1 cellular context compared by ENCODE assay signal in the genomic region with DNA sequence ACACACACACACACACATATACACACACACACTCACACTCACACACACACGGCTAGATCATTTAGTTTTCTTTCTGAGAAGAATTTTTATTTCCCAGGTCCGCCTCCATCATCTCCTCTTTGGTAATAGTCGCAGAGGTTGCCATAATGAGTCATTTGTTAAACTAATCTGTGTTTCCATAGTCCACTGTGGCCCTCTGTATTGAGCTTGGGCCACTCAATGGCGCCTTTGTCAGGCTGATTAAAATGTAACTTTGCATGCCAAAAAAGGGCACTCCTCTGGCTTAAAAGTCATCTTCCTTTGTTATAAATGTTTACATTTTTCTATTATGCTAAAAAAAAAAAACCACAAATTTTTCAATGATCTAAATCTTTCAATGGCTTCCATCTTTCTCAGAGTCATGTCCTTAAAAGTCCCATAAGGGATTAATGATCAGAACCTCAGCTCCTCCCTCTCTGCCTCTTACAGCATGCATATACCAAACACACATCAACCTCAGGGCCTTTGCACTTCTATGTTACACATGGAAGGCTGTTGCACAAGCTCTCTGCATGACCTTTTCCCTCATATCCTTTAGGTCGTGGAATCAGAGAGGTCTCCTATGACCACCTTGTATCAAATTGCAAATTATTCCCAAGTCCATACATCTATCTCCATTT.
TF ChIP-seq lines count a peak whose summit lies in the region.

No MANE protein-coding gene starts in this region.

TF ChIP-seq in HepG2, 621 proteins besides CTCF, POLR2A, EP300 and RAD21 (continued from another document and continues in another):
- TF ChIP-seq SALL1 (CRISPR knock-in tag; IDR thresholded peaks at IDR 0.05) (peak; percentile 34; the same call in 1 of the 2 replicates), ZNF274 (CRISPR knock-in tag; IDR thresholded peaks at IDR 0.05) (no peak), TARDBP (CRISPR knock-in tag; IDR thresholded peaks at IDR 0.05) (0 out of 2 replicates have a peak, but pooled peaks have one; percentile 26), ZNF282 (IDR thresholded peaks at IDR 0.05; ENCODE audit: partially characterized antibody) (no peak), TCF7 (IDR thresholded peaks at IDR 0.05; ENCODE audit: low read depth) (peak; percentile 31), ZBTB38 (CRISPR knock-in tag; IDR thresholded peaks at IDR 0.05) (no peak), ZNF777 (CRISPR knock-in tag; IDR thresholded peaks at IDR 0.05) (no peak), NFKB2 (CRISPR knock-in tag; IDR thresholded peaks at IDR 0.05; ENCODE audit: borderline replicate concordance) (no peak), ZNF530 (CRISPR knock-in tag; IDR thresholded peaks at IDR 0.05; ENCODE audit: low read depth) (no peak), DPF2 (CRISPR knock-in tag; IDR thresholded peaks at IDR 0.05; ENCODE audit: borderline replicate concordance, low read depth) (peak; percentile 39; the same call in 1 of the 2 replicates), ZFP36L2 (CRISPR knock-in tag; IDR thresholded peaks at IDR 0.05) (no peak), SRY (CRISPR knock-in tag; IDR thresholded peaks at IDR 0.05) (no peak), ZNF546 (CRISPR knock-in tag; conservative IDR thresholded peaks at IDR 0.05) (no peak), ZBTB8A (CRISPR knock-in tag; IDR thresholded peaks at IDR 0.05; ENCODE audit: borderline replicate concordance, low read depth) (no peak), NFE2L1 (CRISPR knock-in tag; IDR thresholded peaks at IDR 0.05; ENCODE audit: borderline replicate concordance) (no peak), ZNF670 (CRISPR knock-in tag; IDR thresholded peaks at IDR 0.05; ENCODE audit: borderline replicate concordance) (0 out of 2 replicates have a peak, but pooled peaks have one; percentile 5), RARA (CRISPR knock-in tag; IDR thresholded peaks at IDR 0.05) (peak; percentile 32), FOXK2 (IDR thresholded peaks at IDR 0.05) (no peak), NR2F6 (IDR thresholded peaks at IDR 0.05) (peak; percentile 68; the same call in 1 of the 2 replicates), NR2F6 (CRISPR knock-in tag; IDR thresholded peaks at IDR 0.05) (0 out of 2 replicates have a peak, but pooled peaks have one; percentile 56), ZNF446 (CRISPR knock-in tag; IDR thresholded peaks at IDR 0.05) (no peak), ZNF674 (CRISPR knock-in tag; IDR thresholded peaks at IDR 0.05; ENCODE audit: low read depth) (no peak), ZNF790 (CRISPR knock-in tag; IDR thresholded peaks at IDR 0.05; ENCODE audit: borderline replicate concordance) (no peak), SSRP1 (CRISPR knock-in tag; IDR thresholded peaks at IDR 0.05) (no peak), BRCA1 (CRISPR knock-in tag; IDR thresholded peaks at IDR 0.05) (no peak), PPARG (CRISPR knock-in tag; conservative IDR thresholded peaks at IDR 0.05) (peak; percentile 95), ELF4 (CRISPR knock-in tag; IDR thresholded peaks at IDR 0.05; ENCODE audit: borderline replicate concordance) (no peak), RFX5 (IDR thresholded peaks at IDR 0.05; ENCODE audit: low read depth, low read length) (no peak), ZNF572 (CRISPR knock-in tag; IDR thresholded peaks at IDR 0.05) (no peak), KAT8 (CRISPR knock-in tag; IDR thresholded peaks at IDR 0.05) (no peak), ZNF615 (CRISPR knock-in tag; IDR thresholded peaks at IDR 0.05; ENCODE audit: borderline replicate concordance) (no peak), FOXK1 (CRISPR knock-in tag; IDR thresholded peaks at IDR 0.05; ENCODE audit: borderline replicate concordance, low read depth) (0 out of 2 replicates have a peak, but pooled peaks have one; percentile 28), CREB1 (IDR thresholded peaks at IDR 0.05) (no peak), CREB1 (CRISPR knock-in tag; IDR thresholded peaks at IDR 0.05) (no peak), SP5 (CRISPR knock-in tag; IDR thresholded peaks at IDR 0.05; ENCODE audit: borderline replicate concordance, low read depth) (0 out of 2 replicates have a peak, but pooled peaks have one; percentile 41), NRL (CRISPR knock-in tag; IDR thresholded peaks at IDR 0.05; ENCODE audit: borderline replicate concordance) (no peak), KLF6 (CRISPR knock-in tag; IDR thresholded peaks at IDR 0.05) (no peak), PHB2 (IDR thresholded peaks at IDR 0.05; ENCODE audit: partially characterized antibody) (no peak), TBL1XR1 (IDR thresholded peaks at IDR 0.05; ENCODE audit: borderline replicate concordance, low read length, partially characterized antibody) (no peak)
- TF ChIP-seq, protein P1, sequence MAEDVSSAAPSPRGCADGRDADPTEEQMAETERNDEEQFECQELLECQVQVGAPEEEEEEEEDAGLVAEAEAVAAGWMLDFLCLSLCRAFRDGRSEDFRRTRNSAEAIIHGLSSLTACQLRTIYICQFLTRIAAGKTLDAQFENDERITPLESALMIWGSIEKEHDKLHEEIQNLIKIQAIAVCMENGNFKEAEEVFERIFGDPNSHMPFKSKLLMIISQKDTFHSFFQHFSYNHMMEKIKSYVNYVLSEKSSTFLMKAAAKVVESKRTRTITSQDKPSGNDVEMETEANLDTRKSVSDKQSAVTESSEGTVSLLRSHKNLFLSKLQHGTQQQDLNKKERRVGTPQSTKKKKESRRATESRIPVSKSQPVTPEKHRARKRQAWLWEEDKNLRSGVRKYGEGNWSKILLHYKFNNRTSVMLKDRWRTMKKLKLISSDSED (CRISPR knock-in tag; IDR thresholded peaks at IDR 0.05) = no peak
- TF ChIP-seq, protein P2, sequence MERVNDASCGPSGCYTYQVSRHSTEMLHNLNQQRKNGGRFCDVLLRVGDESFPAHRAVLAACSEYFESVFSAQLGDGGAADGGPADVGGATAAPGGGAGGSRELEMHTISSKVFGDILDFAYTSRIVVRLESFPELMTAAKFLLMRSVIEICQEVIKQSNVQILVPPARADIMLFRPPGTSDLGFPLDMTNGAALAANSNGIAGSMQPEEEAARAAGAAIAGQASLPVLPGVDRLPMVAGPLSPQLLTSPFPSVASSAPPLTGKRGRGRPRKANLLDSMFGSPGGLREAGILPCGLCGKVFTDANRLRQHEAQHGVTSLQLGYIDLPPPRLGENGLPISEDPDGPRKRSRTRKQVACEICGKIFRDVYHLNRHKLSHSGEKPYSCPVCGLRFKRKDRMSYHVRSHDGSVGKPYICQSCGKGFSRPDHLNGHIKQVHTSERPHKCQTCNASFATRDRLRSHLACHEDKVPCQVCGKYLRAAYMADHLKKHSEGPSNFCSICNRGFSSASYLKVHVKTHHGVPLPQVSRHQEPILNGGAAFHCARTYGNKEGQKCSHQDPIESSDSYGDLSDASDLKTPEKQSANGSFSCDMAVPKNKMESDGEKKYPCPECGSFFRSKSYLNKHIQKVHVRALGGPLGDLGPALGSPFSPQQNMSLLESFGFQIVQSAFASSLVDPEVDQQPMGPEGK (CRISPR knock-in tag; IDR thresholded peaks at IDR 0.05) = no peak
- TF ChIP-seq, protein P3, sequence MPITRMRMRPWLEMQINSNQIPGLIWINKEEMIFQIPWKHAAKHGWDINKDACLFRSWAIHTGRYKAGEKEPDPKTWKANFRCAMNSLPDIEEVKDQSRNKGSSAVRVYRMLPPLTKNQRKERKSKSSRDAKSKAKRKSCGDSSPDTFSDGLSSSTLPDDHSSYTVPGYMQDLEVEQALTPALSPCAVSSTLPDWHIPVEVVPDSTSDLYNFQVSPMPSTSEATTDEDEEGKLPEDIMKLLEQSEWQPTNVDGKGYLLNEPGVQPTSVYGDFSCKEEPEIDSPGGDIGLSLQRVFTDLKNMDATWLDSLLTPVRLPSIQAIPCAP (CRISPR knock-in tag; IDR thresholded peaks at IDR 0.05; ENCODE audit: low read depth) = no peak
- TF ChIP-seq, protein P4, sequence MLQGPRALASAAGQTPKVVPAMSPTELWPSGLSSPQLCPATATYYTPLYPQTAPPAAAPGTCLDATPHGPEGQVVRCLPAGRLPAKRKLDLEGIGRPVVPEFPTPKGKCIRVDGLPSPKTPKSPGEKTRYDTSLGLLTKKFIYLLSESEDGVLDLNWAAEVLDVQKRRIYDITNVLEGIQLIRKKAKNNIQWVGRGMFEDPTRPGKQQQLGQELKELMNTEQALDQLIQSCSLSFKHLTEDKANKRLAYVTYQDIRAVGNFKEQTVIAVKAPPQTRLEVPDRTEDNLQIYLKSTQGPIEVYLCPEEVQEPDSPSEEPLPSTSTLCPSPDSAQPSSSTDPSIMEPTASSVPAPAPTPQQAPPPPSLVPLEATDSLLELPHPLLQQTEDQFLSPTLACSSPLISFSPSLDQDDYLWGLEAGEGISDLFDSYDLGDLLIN (CRISPR knock-in tag; IDR thresholded peaks at IDR 0.05; ENCODE audit: borderline replicate concordance) = no peak
- TF ChIP-seq, protein P5, sequence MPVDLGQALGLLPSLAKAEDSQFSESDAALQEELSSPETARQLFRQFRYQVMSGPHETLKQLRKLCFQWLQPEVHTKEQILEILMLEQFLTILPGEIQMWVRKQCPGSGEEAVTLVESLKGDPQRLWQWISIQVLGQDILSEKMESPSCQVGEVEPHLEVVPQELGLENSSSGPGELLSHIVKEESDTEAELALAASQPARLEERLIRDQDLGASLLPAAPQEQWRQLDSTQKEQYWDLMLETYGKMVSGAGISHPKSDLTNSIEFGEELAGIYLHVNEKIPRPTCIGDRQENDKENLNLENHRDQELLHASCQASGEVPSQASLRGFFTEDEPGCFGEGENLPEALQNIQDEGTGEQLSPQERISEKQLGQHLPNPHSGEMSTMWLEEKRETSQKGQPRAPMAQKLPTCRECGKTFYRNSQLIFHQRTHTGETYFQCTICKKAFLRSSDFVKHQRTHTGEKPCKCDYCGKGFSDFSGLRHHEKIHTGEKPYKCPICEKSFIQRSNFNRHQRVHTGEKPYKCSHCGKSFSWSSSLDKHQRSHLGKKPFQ (CRISPR knock-in tag; IDR thresholded peaks at IDR 0.05; ENCODE audit: insufficient replicate concordance) = no peak
- TF ChIP-seq, protein P6, sequence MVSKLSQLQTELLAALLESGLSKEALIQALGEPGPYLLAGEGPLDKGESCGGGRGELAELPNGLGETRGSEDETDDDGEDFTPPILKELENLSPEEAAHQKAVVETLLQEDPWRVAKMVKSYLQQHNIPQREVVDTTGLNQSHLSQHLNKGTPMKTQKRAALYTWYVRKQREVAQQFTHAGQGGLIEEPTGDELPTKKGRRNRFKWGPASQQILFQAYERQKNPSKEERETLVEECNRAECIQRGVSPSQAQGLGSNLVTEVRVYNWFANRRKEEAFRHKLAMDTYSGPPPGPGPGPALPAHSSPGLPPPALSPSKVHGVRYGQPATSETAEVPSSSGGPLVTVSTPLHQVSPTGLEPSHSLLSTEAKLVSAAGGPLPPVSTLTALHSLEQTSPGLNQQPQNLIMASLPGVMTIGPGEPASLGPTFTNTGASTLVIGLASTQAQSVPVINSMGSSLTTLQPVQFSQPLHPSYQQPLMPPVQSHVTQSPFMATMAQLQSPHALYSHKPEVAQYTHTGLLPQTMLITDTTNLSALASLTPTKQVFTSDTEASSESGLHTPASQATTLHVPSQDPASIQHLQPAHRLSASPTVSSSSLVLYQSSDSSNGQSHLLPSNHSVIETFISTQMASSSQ (IDR thresholded peaks at IDR 0.05; ENCODE audit: low read depth) = peak; percentile 85
- TF ChIP-seq, protein P6 (CRISPR knock-in tag; IDR thresholded peaks at IDR 0.05; ENCODE audit: borderline replicate concordance) = peak; percentile 81; the same call in 1 of the 2 replicates
- TF ChIP-seq, protein P7, sequence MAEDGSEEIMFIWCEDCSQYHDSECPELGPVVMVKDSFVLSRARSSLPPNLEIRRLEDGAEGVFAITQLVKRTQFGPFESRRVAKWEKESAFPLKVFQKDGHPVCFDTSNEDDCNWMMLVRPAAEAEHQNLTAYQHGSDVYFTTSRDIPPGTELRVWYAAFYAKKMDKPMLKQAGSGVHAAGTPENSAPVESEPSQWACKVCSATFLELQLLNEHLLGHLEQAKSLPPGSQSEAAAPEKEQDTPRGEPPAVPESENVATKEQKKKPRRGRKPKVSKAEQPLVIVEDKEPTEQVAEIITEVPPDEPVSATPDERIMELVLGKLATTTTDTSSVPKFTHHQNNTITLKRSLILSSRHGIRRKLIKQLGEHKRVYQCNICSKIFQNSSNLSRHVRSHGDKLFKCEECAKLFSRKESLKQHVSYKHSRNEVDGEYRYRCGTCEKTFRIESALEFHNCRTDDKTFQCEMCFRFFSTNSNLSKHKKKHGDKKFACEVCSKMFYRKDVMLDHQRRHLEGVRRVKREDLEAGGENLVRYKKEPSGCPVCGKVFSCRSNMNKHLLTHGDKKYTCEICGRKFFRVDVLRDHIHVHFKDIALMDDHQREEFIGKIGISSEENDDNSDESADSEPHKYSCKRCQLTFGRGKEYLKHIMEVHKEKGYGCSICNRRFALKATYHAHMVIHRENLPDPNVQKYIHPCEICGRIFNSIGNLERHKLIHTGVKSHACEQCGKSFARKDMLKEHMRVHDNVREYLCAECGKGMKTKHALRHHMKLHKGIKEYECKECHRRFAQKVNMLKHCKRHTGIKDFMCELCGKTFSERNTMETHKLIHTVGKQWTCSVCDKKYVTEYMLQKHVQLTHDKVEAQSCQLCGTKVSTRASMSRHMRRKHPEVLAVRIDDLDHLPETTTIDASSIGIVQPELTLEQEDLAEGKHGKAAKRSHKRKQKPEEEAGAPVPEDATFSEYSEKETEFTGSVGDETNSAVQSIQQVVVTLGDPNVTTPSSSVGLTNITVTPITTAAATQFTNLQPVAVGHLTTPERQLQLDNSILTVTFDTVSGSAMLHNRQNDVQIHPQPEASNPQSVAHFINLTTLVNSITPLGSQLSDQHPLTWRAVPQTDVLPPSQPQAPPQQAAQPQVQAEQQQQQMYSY (CRISPR knock-in tag; IDR thresholded peaks at IDR 0.05) = no peak
